In the genomic region with DNA sequence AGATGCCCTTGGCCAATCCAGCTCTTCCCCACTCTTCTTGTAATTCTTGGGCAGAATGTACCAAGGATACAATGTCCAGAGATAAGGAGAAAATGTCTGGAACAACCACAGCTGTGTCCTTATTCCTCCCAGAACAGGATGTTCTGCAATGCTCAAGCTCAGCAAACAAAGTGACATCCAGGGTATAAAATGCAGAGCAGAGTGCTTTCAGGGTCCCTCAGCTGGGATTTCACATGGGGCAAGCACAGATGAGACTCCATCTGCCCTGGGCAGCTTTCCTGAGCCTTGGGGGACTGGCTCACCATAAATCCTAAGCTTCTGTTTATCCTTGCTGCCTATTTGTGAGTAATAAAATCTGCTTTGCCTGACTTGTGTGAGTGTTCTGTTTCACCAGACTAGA, we compare ENCODE assay signal across 15 cellular contexts.
DNase-seq lines count a peak whose midpoint lies in the region; TF ChIP-seq lines count a peak whose summit lies in the region.
"Had no signal": no experiment of that assay in that cellular context is flagged by ENCODE, and none has a peak within 500 bp of the region (broad histone marks: within the 10 kb centered on the region; RNA-seq: fewer than 3 reads in every experiment).

No MANE protein-coding gene starts in this region.

- H3K27me3 Mint-ChIP-seq in glutamatergic neuron (ENCODE audit: unreplicated experiment) = peaks cover 7% of the 10 kb centered on the region

- H3K27me3 ChIP-seq in ovary (no peaks in the 10 kb centered on the region), uterus (no peaks in the 10 kb centered on the region), SK-N-SH (ENCODE audit: insufficient read depth) (no peaks in the 10 kb centered on the region)

- TF ChIP-seq POLR2A in ovary (IDR thresholded peaks at IDR 0.05) (no peak), uterus (IDR thresholded peaks at IDR 0.05) (no peak)

- no peak for TF ChIP-seq RAD21 in SK-N-SH (IDR thresholded peaks at IDR 0.05; ENCODE audit: low read length)

- H3K36me3 ChIP-seq in ovary = no peaks in the 10 kb centered on the region
- no peaks in the 10 kb centered on the region for H3K36me3 ChIP-seq in uterus
- H3K36me3 ChIP-seq in SK-N-SH (replicated peaks in 1 of 2; ENCODE audit: control insufficient read depth in 1 of 2, insufficient read depth in 2 of 2, low read length in 1 of 2) = no peaks in the 10 kb centered on the region

- no peaks in the 10 kb centered on the region for H4K20me1 ChIP-seq in SK-N-SH (ENCODE audit: insufficient read depth)

- H3K4me1 ChIP-seq in ovary (ENCODE audit: insufficient read depth) (peaks cover 6% of the 10 kb centered on the region), uterus (no peaks in the 10 kb centered on the region), SK-N-SH (ENCODE audit: control insufficient read depth in 1 of 2, insufficient read depth in 2 of 2, low read depth in 1 of 2, low read length in 1 of 2) (no peaks in the 10 kb centered on the region)

- no peaks in the 10 kb centered on the region for H3K9me3 ChIP-seq in ovary
- H3K9me3 ChIP-seq in uterus = peaks cover 8 to 16% of the 10 kb centered on the region in 2 donors
- H3K9me3 ChIP-seq in SK-N-SH = peaks cover 7% of the 10 kb centered on the region; the same call in 1 of the 2 replicates

- peaks cover 28% of the 10 kb centered on the region for H3K4me1 Mint-ChIP-seq in glutamatergic neuron (ENCODE audit: low read depth, unreplicated experiment)
- H3K4me1 Mint-ChIP-seq: activated B cell treated with CpG ODN at 0.5 μM for 24 hours had no signal

- no peak overlapping the region for H3K9ac ChIP-seq in SK-N-SH

- peak; percentile 66 for DNase-seq in NCI-H2171 treated with DMSO at 0.1 percent for 48 hours (lab: John Stamatoyannopoulos, UW)
- DNase-seq in NCI-H2171 (lab: John Stamatoyannopoulos, UW) = no peak
- DNase-seq in glutamatergic neuron = peak; percentile 75
- DNase-seq in ovary = peak in 3 of 5 donors; percentile 78 to 80 (median 79)
- DNase-seq in uterus = peak; percentile 82 to 92
- DNase-seq in NCI-H2107 (lab: John Stamatoyannopoulos, UW) = no peak
- DNase-seq in NCI-H1417 (lab: John Stamatoyannopoulos, UW) = no peak
- no peak for DNase-seq in SK-N-SH
- DNase-seq: activated B cell treated with CpG ODN at 0.5 μM for 24 hours; activated T-cell treated with anti-CD3 and anti-CD28 coated beads, Interleukin-2, amount 50 U/mL, for 4 hours; caudate nucleus; DMS79 treated with DMSO at 0.1 percent for 48 hours; HFFc6; NCI-H345 had no signal

- H3F3A ChIP-seq in SK-N-SH (replicated peaks; ENCODE audit: insufficient read depth) = no peaks in the 10 kb centered on the region

- H2AFZ ChIP-seq in SK-N-SH (ENCODE audit: low read depth) = no peak overlapping the region

- no peak for TF ChIP-seq EP300 in ovary (IDR thresholded peaks at IDR 0.05)
- TF ChIP-seq EP300 in SK-N-SH (IDR thresholded peaks at IDR 0.05; ENCODE audit: borderline replicate concordance in 1 of 2, low read depth in 1 of 2, low read length in 1 of 2) = no peak

- intact Hi-C loops in ovary (cut with DNase I) (no loop called here), uterus (cut with DNase I; ENCODE audit: low total_unique reads) (no loop called here)

- H3K4me2 ChIP-seq in SK-N-SH = no peak overlapping the region

- peaks cover 5% of the 10 kb centered on the region for H3K36me3 Mint-ChIP-seq in glutamatergic neuron (ENCODE audit: unreplicated experiment)

- no peaks in the 10 kb centered on the region for H3K79me2 ChIP-seq in SK-N-SH (ENCODE audit: insufficient read depth)

- POLR2A ChIA-PET in SK-N-SH (lab: Yijun Ruan, JAX) = no interaction called here

- H3K4me3 ChIP-seq in ovary (no peak overlapping the region), uterus (no peak overlapping the region), SK-N-SH (ENCODE audit: low read depth in 2 of 2, low read length in 1 of 2) (no peak overlapping the region)
- H3K4me3 ChIP-seq: K562 had no signal

- H3K9me2 ChIP-seq in SK-N-SH = no peaks in the 10 kb centered on the region

- TF ChIP-seq CTCF in glutamatergic neuron (IDR thresholded peaks at IDR 0.05; ENCODE audit: partially characterized antibody, unreplicated experiment) = no peak
- no peak for TF ChIP-seq CTCF in ovary (IDR thresholded peaks at IDR 0.05)
- no peak for TF ChIP-seq CTCF in uterus (IDR thresholded peaks at IDR 0.05)
- TF ChIP-seq CTCF in SK-N-SH (IDR thresholded peaks at IDR 0.05) = no peak

- CTCF ChIA-PET in SK-N-SH (lab: Yijun Ruan, JAX) = interaction anchor here (1.5 to 1.7 kb wide), 2 partner anchors 8 to 10 kb away, joined by 3 read pairs; no protein-coding TSS in a partner anchor

- peaks cover 17% of the 10 kb centered on the region for H3K9me3 Mint-ChIP-seq in glutamatergic neuron (ENCODE audit: unreplicated experiment)

- peak overlapping the region; percentile 96 for H3K27ac Mint-ChIP-seq in glutamatergic neuron (ENCODE audit: unreplicated experiment)
- H3K27ac Mint-ChIP-seq: activated B cell treated with CpG ODN at 0.5 μM for 24 hours, HFFc6 had no signal

- H3K27ac ChIP-seq in ovary (peak overlapping the region; percentile 33 to 69), uterus (peak overlapping the region; percentile 72 to 75), SK-N-SH (ENCODE audit: low read depth in 2 of 2, low read length in 1 of 2) (no peak overlapping the region)

- H3K4me3 Mint-ChIP-seq in glutamatergic neuron (ENCODE audit: unreplicated experiment) = peak overlapping the region; percentile 13
- H3K4me3 Mint-ChIP-seq: activated B cell treated with CpG ODN at 0.5 μM for 24 hours; activated T-cell treated with anti-CD3 and anti-CD28 coated beads, Interleukin-2, amount 50 U/mL, for 4 hours; HFFc6 had no signal

TF ChIP-seq in SK-N-SH, 30 proteins besides CTCF, POLR2A, EP300 and RAD21 (continues in another document):
- TF ChIP-seq CHD2 (IDR thresholded peaks at IDR 0.05; ENCODE audit: low read length, partially characterized antibody) (no peak), NFIC (IDR thresholded peaks at IDR 0.05; ENCODE audit: borderline replicate concordance) (no peak), FOXJ3 (CRISPR knock-in tag; IDR thresholded peaks at IDR 0.05) (no peak), TAF1 (IDR thresholded peaks at IDR 0.05; ENCODE audit: borderline replicate concordance, low read depth, low read length) (no peak), EZH2phosphoT487 (IDR thresholded peaks at IDR 0.05; ENCODE audit: borderline replicate concordance, low read depth) (no peak), NRF1 (IDR thresholded peaks at IDR 0.05; ENCODE audit: low read depth, low read length) (no peak), SIN3A (IDR thresholded peaks at IDR 0.05; ENCODE audit: borderline replicate concordance, low read depth, low read length) (no peak), MEF2A (IDR thresholded peaks at IDR 0.05; ENCODE audit: borderline replicate concordance, low read depth) (no peak), FOXM1 (IDR thresholded peaks at IDR 0.05; ENCODE audit: low read depth) (no peak), RCOR1 (IDR thresholded peaks at IDR 0.05; ENCODE audit: low read length) (no peak), JUND (IDR thresholded peaks at IDR 0.05) (no peak)
- TF ChIP-seq, protein P1, sequence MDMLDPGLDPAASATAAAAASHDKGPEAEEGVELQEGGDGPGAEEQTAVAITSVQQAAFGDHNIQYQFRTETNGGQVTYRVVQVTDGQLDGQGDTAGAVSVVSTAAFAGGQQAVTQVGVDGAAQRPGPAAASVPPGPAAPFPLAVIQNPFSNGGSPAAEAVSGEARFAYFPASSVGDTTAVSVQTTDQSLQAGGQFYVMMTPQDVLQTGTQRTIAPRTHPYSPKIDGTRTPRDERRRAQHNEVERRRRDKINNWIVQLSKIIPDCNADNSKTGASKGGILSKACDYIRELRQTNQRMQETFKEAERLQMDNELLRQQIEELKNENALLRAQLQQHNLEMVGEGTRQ (IDR thresholded peaks at IDR 0.05; ENCODE audit: borderline replicate concordance, low read depth, low read length) = no peak
- TF ChIP-seq, protein P2, sequence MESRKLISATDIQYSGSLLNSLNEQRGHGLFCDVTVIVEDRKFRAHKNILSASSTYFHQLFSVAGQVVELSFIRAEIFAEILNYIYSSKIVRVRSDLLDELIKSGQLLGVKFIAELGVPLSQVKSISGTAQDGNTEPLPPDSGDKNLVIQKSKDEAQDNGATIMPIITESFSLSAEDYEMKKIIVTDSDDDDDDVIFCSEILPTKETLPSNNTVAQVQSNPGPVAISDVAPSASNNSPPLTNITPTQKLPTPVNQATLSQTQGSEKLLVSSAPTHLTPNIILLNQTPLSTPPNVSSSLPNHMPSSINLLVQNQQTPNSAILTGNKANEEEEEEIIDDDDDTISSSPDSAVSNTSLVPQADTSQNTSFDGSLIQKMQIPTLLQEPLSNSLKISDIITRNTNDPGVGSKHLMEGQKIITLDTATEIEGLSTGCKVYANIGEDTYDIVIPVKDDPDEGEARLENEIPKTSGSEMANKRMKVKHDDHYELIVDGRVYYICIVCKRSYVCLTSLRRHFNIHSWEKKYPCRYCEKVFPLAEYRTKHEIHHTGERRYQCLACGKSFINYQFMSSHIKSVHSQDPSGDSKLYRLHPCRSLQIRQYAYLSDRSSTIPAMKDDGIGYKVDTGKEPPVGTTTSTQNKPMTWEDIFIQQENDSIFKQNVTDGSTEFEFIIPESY (IDR thresholded peaks at IDR 0.05; ENCODE audit: borderline replicate concordance, low read depth) = no peak
- TF ChIP-seq, protein P3, sequence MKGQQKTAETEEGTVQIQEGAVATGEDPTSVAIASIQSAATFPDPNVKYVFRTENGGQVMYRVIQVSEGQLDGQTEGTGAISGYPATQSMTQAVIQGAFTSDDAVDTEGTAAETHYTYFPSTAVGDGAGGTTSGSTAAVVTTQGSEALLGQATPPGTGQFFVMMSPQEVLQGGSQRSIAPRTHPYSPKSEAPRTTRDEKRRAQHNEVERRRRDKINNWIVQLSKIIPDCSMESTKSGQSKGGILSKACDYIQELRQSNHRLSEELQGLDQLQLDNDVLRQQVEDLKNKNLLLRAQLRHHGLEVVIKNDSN (IDR thresholded peaks at IDR 0.05; ENCODE audit: borderline replicate concordance, low read depth) = no peak
- TF ChIP-seq, protein P4, sequence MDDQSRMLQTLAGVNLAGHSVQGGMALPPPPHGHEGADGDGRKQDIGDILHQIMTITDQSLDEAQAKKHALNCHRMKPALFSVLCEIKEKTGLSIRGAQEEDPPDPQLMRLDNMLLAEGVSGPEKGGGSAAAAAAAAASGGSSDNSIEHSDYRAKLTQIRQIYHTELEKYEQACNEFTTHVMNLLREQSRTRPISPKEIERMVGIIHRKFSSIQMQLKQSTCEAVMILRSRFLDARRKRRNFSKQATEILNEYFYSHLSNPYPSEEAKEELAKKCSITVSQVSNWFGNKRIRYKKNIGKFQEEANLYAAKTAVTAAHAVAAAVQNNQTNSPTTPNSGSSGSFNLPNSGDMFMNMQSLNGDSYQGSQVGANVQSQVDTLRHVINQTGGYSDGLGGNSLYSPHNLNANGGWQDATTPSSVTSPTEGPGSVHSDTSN (IDR thresholded peaks at IDR 0.05) = no peak

Comparison
In these comparisons a context has a peak if more than half of its experiments do, and no peak if none do; other contexts are left out.
1. DNase-seq: peak in NCI-H2171 treated with DMSO at 0.1 percent for 48 hours (single experiment), glutamatergic neuron (single experiment), ovary (3 of 5) and uterus (2 of 2); none in NCI-H2171 (single experiment), NCI-H2107 (single experiment), NCI-H1417 (0 of 3) and SK-N-SH (single experiment).
2. H3K27ac ChIP-seq: peak in ovary (2 of 2) and uterus (2 of 2); none in SK-N-SH (0 of 2).